21 cellular contexts compared by ENCODE assay signal in genomic region chr14:56358265-56358664, GRCh38.
"Had no signal": no experiment of that assay in that cellular context is flagged by ENCODE, and none has a peak within 500 bp of the region (broad histone marks: within the 10 kb centered on the region; RNA-seq: fewer than 3 reads in every experiment).

No MANE protein-coding gene starts in this region.

- ATAC-seq: esophagus mucosa, left ventricle myocardium superior, mucosa of descending colon, psoas muscle had no signal

- H3K36me3 Mint-ChIP-seq: memory B cell, naive B cell, type B pancreatic cell had no signal

- DNase-seq: activated effector memory CD4-positive, alpha-beta T cell treated with Interleukin-2 at 50 U/mL for 16 hours; activated naive CD4-positive, alpha-beta T cell treated with anti-CD3 and anti-CD28 coated beads, Interleukin-2, amount 50 U/mL, for 16 hours; activated T-cell treated with anti-CD3 and anti-CD28 coated beads for 4 hours; adrenal gland; cerebellar nuclear complex; cortex of kidney; effector CD4-positive, alpha-beta T cell; immature natural killer cell; kidney glomerular epithelial cell; left ventricle myocardium superior; mucosa of descending colon; naive B cell; psoas muscle; stomach had no signal

- H3K36me3 ChIP-seq: adrenal gland, breast epithelium, SJSA1, stomach had no signal

- H3K9me3 ChIP-seq: adrenal gland, breast epithelium, mucosa of descending colon, psoas muscle, SJSA1, stomach had no signal

- H3K27me3 Mint-ChIP-seq: naive B cell, type B pancreatic cell had no signal

- H3K4me3 Mint-ChIP-seq: immature natural killer cell, memory B cell, naive B cell, neural crest cell, type B pancreatic cell had no signal

- H3K27ac Mint-ChIP-seq: immature natural killer cell; memory B cell; naive B cell; T-helper 1 cell treated with Interleukin-12 subunit alpha and Interleukin-12 subunit beta and Interleukin-4 antibody, amounts not matched to agents 30 μg/mL and 1 μg/mL, for 36 hours; type B pancreatic cell had no signal

- H3K4me1 Mint-ChIP-seq: memory B cell, naive B cell, neural crest cell had no signal

- H3K27ac ChIP-seq: adrenal gland, breast epithelium, psoas muscle, SJSA1 had no signal

- H3K9me3 Mint-ChIP-seq: immature natural killer cell; neural crest cell; T-helper 1 cell treated with Interleukin-12 subunit alpha and Interleukin-12 subunit beta and Interleukin-4 antibody, amounts not matched to agents 30 μg/mL and 1 μg/mL, for 36 hours; type B pancreatic cell had no signal
